In the genomic region with DNA sequence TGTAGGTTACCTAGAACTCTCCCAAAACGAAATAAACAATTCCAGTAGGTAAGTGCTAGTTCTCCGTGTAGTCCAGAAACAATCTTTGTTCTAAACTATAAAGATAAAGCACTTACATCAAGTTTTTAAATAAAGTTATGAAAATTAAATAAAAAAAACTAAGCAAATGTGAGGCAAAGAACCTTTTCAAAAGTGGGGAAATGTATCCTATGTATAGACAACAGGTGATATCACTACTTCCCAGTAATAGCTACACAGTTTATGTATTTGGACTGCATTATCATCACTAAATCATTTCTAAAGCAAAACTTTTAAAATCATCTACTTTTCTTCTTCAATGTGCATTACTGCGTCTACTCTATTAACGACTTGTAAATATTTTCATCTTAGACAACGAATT, we compare ENCODE assay signal across 8 cellular contexts. TPM values are rescaled to one million over a fixed set of nuclear protein-coding genes. Genes with fewer than 3 reads are reported as not detected.
DNase-seq lines count a peak whose midpoint lies in the region; ATAC-seq and TF ChIP-seq lines count a peak whose summit lies in the region.

No MANE protein-coding gene starts in this region.

- H3K9me3 ChIP-seq in HEK293 (ENCODE audit: control insufficient read depth, insufficient read depth, low read depth, low read length) (no peaks in the 10 kb centered on the region), right cardiac atrium (ENCODE audit: control insufficient read depth, low read length) (no peaks in the 10 kb centered on the region), spleen (no peaks in the 10 kb centered on the region)

- POLR2A ChIA-PET in HEK293 (lab: Yijun Ruan, JAX): no interaction called here
- POLR2A ChIA-PET in activated B cell treated with CpG ODN at 0.5 μM for 24 hours (lab: Charles Lee): no interaction called here

- CTCF ChIA-PET in HEK293 (lab: Yijun Ruan, JAX) (no interaction called here), activated B cell treated with CpG ODN at 0.5 μM for 24 hours (lab: Charles Lee) (no interaction called here)

- whole genome bisulfite sequencing in right cardiac atrium: 12% methylated on average over 5 of the region's 5 CpGs
- 21 to 24% (median 23%) methylated on average over 5 of the region's 5 CpGs for WGBS in spleen, 5 donors

- 0 out of 2 replicates have a peak, but pooled peaks cover 3% of the 10 kb centered on the region for H3K4me1 ChIP-seq in HEK293 (ENCODE audit: control insufficient read depth, insufficient read depth, low read length)
- H3K4me1 ChIP-seq in right cardiac atrium (ENCODE audit: control insufficient read depth, insufficient read depth, low read length): peaks cover 7% of the 10 kb centered on the region
- peaks cover 49 to 67% (median 61%) of the 10 kb centered on the region in 6 donors for H3K4me1 ChIP-seq in spleen

- ATAC-seq in activated B cell treated with CpG ODN at 0.5 μM for 24 hours (ENCODE audit: low read depth) (no peak), right cardiac atrium (no peak), GM19463 (IDR thresholded peaks at IDR 0.05; ENCODE audit: unreplicated experiment) (no peak)

- H3K27me3 Mint-ChIP-seq in activated B cell treated with CpG ODN at 0.5 μM for 24 hours: no peaks in the 10 kb centered on the region

- no peaks in the 10 kb centered on the region for H3K9me3 Mint-ChIP-seq in activated B cell treated with CpG ODN at 0.5 μM for 24 hours

- H3K36me3 Mint-ChIP-seq in activated B cell treated with CpG ODN at 0.5 μM for 24 hours (ENCODE audit: low read depth): peaks cover 29% of the 10 kb centered on the region

- H3K4me3 ChIP-seq in HEK293 (ENCODE audit: low read depth, low read length): peak overlapping the region; percentile 95
- H3K4me3 ChIP-seq in right cardiac atrium (ENCODE audit: low read length): peak overlapping the region; percentile 73
- peak overlapping the region in 7 of 8 donors; percentile 54 to 82 (median 70) for H3K4me3 ChIP-seq in spleen

- no peak overlapping the region for H3K27ac ChIP-seq in HEK293 (ENCODE audit: extremely low read depth, low read depth, low read length)
- no peak overlapping the region for H3K27ac ChIP-seq in right cardiac atrium (ENCODE audit: low read length)
- peak overlapping the region in 2 of 8 donors; percentile 95 to 96 for H3K27ac ChIP-seq in spleen

- H3K27me3 ChIP-seq in right cardiac atrium (ENCODE audit: control insufficient read depth, insufficient read depth) (no peaks in the 10 kb centered on the region), spleen (replicated peaks in 1 of 7) (no peaks in the 10 kb centered on the region)

- peak overlapping the region; percentile 56 for H3K27ac Mint-ChIP-seq in activated B cell treated with CpG ODN at 0.5 μM for 24 hours

- DNase-seq in activated B cell treated with CpG ODN at 0.5 μM for 24 hours (no peak), right cardiac atrium (no peak), spleen (no peak), NCI-H2196 treated with DMSO at 0.1 percent for 48 hours (lab: John Stamatoyannopoulos, UW; ENCODE audit: unreplicated experiment) (no peak), SHP77 treated with DMSO at 0.1 percent for 48 hours (lab: John Stamatoyannopoulos, UW) (no peak), putamen (ENCODE audit: low spot score) (no peak)

- TF ChIP-seq CTCF in HEK293 (tag by site-specific recombination; IDR thresholded peaks at IDR 0.05) (no peak), activated B cell treated with CpG ODN at 0.5 μM for 24 hours (IDR thresholded peaks at IDR 0.05) (no peak), spleen (IDR thresholded peaks at IDR 0.05 in 8 of 11, conservative IDR thresholded peaks at IDR 0.05 in 3 of 11) (no peak)

- no peak for TF ChIP-seq POLR2A in spleen (IDR thresholded peaks at IDR 0.05)

- H3K4me3 Mint-ChIP-seq in activated B cell treated with CpG ODN at 0.5 μM for 24 hours: peak overlapping the region; percentile 99

- peaks cover 50% of the 10 kb centered on the region for H3K4me1 Mint-ChIP-seq in activated B cell treated with CpG ODN at 0.5 μM for 24 hours

- H3K36me3 ChIP-seq in HEK293 (ENCODE audit: control insufficient read depth in 2 of 2, insufficient read depth in 1 of 2, low read length in 2 of 2) (peaks cover 0 to 8% of the 10 kb centered on the region in 2 experiments; a peak in 1 of 3 replicates), spleen (peaks cover 0 to 5% (median 0%) of the 10 kb centered on the region in 6 donors)

- intact Hi-C loops in activated B cell treated with CpG ODN at 0.5 μM for 24 hours (cut with micrococcal nuclease): loop anchor here (2.0 kb wide), 1 partner anchor 13 kb away; no protein-coding TSS in a partner anchor
- intact Hi-C loops in right cardiac atrium (cut with DNase I): no loop called here
- intact Hi-C loops in spleen (cut with DNase I; ENCODE audit: low total_unique reads): no loop called here

TF ChIP-seq in HEK293, 187 proteins besides CTCF, POLR2A, EP300 and RAD21:
- TF ChIP-seq ZNF830 (tag by site-specific recombination; IDR thresholded peaks at IDR 0.05; ENCODE audit: low read depth) (no peak), SCRT2 (tag by site-specific recombination; IDR thresholded peaks at IDR 0.05) (peak; percentile 83), ZNF792 (tag by site-specific recombination; IDR thresholded peaks at IDR 0.05) (no peak), BCL11B (tag by site-specific recombination; IDR thresholded peaks at IDR 0.05; ENCODE audit: low read depth) (no peak)
TF ChIP-seq in HEK293: peak in this region for 1.

RNA-seq across cellular contexts. Expression of a gene that starts 2.0 kb away (rescaled TPM):
- 101 and 119 TPM in 2 replicates for total RNA-seq in activated B cell treated with CpG ODN at 0.5 μM for 24 hours
- total RNA-seq in right cardiac atrium: 10 to 100 TPM; 51.2 to 64.1 (median 57.6) TPM
- 36.4 TPM for polyA plus RNA-seq in right cardiac atrium
- 100 to 1,000 TPM in 4 of 7 donors, 10 to 100 TPM in 3; 76.3 to 110 (median 101) TPM for total RNA-seq in spleen
- 10 to 100 TPM; 36.3 to 47.4 (median 38.0) TPM for polyA plus RNA-seq in spleen
